27 cellular contexts compared by ENCODE assay signal in genomic region chr14:55451950-55452349, GRCh38. TPM values are rescaled to one million over a fixed set of nuclear protein-coding genes. Genes with fewer than 3 reads are reported as not detected.
DNase-seq lines count a peak whose midpoint lies in the region; ATAC-seq and TF ChIP-seq lines count a peak whose summit lies in the region.
"Had no signal": no experiment of that assay in that cellular context is flagged by ENCODE, and none has a peak within 500 bp of the region (broad histone marks: within the 10 kb centered on the region; RNA-seq: fewer than 3 reads in every experiment).

No MANE protein-coding gene starts in this region.

- no peak overlapping the region for H3K4me3 Mint-ChIP-seq in brain
- H3K4me3 Mint-ChIP-seq: CD4-positive, alpha-beta memory T cell had no signal

- no peak for TF ChIP-seq CTCF in brain (conservative IDR thresholded peaks at IDR 0.05)
- TF ChIP-seq CTCF in esophagus muscularis mucosa (IDR thresholded peaks at IDR 0.05), result no peak
- no peak for TF ChIP-seq CTCF in testis (IDR thresholded peaks at IDR 0.05)

- H3K4me2 ChIP-seq in BLaER1 treated with 17β-estradiol and CSF1 and Interleukin-3, amounts not matched to agents 10 nM and 100 nM, result peak overlapping the region; percentile 30 to 75 (median 54); a peak in 21 of 22 replicates

- DNase-seq in esophagus muscularis mucosa (ENCODE audit: extremely low spot score) (peak; percentile 70), testis (no peak), NCI-H2029 treated with DMSO at 0.1 percent for 48 hours (lab: John Stamatoyannopoulos, UW) (no peak)
- DNase-seq in stimulated activated CD4-positive, alpha-beta T cell treated with anti-CD3 and anti-CD28 coated beads, Interleukin-15, amount 100 ng/mL, for 24 hours, result no peak
- DNase-seq: CD4-positive, alpha-beta memory T cell; COR-L47; GDM1; H7; Karpas-422; MV-4-11; NCI-H1105; NCI-H146; NCI-H1930; NCI-H2227 treated with DMSO at 0.1 percent for 48 hours; NCI-H526 treated with DMSO at 0.1 percent for 48 hours; SHP77 had no signal

- H3K27me3 Mint-ChIP-seq in brain, result peaks cover 11% of the 10 kb centered on the region

- intact Hi-C loops in esophagus muscularis mucosa (cut with DNase I) (no loop called here), testis (cut with DNase I; ENCODE audit: low total_unique reads) (no loop called here)

- TF ChIP-seq EP300 in esophagus muscularis mucosa (IDR thresholded peaks at IDR 0.05), result no peak

- WGBS in esophagus muscularis mucosa, result 71% methylated on average over 2 of the region's 2 CpGs
- WGBS in testis, 2 donors, result 49 to 56% methylated on average over 2 of the region's 2 CpGs

- H3K27ac Mint-ChIP-seq in brain, result peak overlapping the region in 3 of 5 experiments; percentile 3 to 74 (median 17)
- H3K27ac Mint-ChIP-seq: CD4-positive, alpha-beta memory T cell had no signal

- H3K9me3 Mint-ChIP-seq in brain, result peaks cover 0 to 8% (median 2%) of the 10 kb centered on the region in 5 experiments
- H3K9me3 Mint-ChIP-seq: CD4-positive, alpha-beta memory T cell had no signal

- H3K36me3 Mint-ChIP-seq in brain, result no peaks in the 10 kb centered on the region
- H3K36me3 Mint-ChIP-seq: CD4-positive, alpha-beta memory T cell had no signal

- no peak for ATAC-seq in GM21360 (IDR thresholded peaks at IDR 0.05; ENCODE audit: unreplicated experiment)
- ATAC-seq: GM12878 had no signal

- 0 out of 22 replicates have a peak overlapping the region, but pooled peaks of 1 of the 11 experiments have one; percentile 2 for H3K27ac ChIP-seq in BLaER1 treated with 17β-estradiol and CSF1 and Interleukin-3, amounts not matched to agents 10 nM and 100 nM
- H3K27ac ChIP-seq in esophagus muscularis mucosa (replicated peaks in 1 of 4) (no peak overlapping the region), testis (peak overlapping the region; percentile 35 to 73)
- H3K27ac ChIP-seq: RWPE1 had no signal

- H4K20me1 ChIP-seq in BLaER1 treated with 17β-estradiol and CSF1 and Interleukin-3, amounts not matched to agents 10 nM and 100 nM, result no peaks in the 10 kb centered on the region

- peaks cover 35 to 71% (median 50%) of the 10 kb centered on the region in 10 experiments for H3K4me1 ChIP-seq in BLaER1 treated with 17β-estradiol and CSF1 and Interleukin-3, amounts not matched to agents 10 nM and 100 nM
- peaks cover 19 to 29% (median 24%) of the 10 kb centered on the region in 4 donors for H3K4me1 ChIP-seq in esophagus muscularis mucosa
- peaks cover 50% of the 10 kb centered on the region for H3K4me1 ChIP-seq in testis

- no peaks in the 10 kb centered on the region for H3K27me3 ChIP-seq in BLaER1 treated with 17β-estradiol and CSF1 and Interleukin-3, amounts not matched to agents 10 nM and 100 nM
- H3K27me3 ChIP-seq in esophagus muscularis mucosa (no peaks in the 10 kb centered on the region), testis (no peaks in the 10 kb centered on the region)

- H3K4me1 Mint-ChIP-seq in brain, result peaks cover 59% of the 10 kb centered on the region
- H3K4me1 Mint-ChIP-seq: CD4-positive, alpha-beta memory T cell had no signal

- H3K9me3 ChIP-seq in BLaER1 treated with 17β-estradiol and CSF1 and Interleukin-3, amounts not matched to agents 10 nM and 100 nM (replicated peaks in 1 of 11), result peaks cover 0 to 4% (median 2%) of the 10 kb centered on the region in 11 experiments; a peak in 11 of 22 replicates
- H3K9me3 ChIP-seq in esophagus muscularis mucosa (no peaks in the 10 kb centered on the region), testis (no peaks in the 10 kb centered on the region)

- no peak overlapping the region for H3K4me3 ChIP-seq in BLaER1 treated with 17β-estradiol and CSF1 and Interleukin-3, amounts not matched to agents 10 nM and 100 nM
- H3K4me3 ChIP-seq in esophagus muscularis mucosa, result no peak overlapping the region
- H3K4me3 ChIP-seq in testis, result no peak overlapping the region
- H3K4me3 ChIP-seq: GM12878 had no signal

- H3K36me3 ChIP-seq in BLaER1 treated with 17β-estradiol and CSF1 and Interleukin-3, amounts not matched to agents 10 nM and 100 nM, result no peaks in the 10 kb centered on the region
- no peaks in the 10 kb centered on the region for H3K36me3 ChIP-seq in esophagus muscularis mucosa
- no peaks in the 10 kb centered on the region for H3K36me3 ChIP-seq in testis (ENCODE audit: low read depth, missing control alignments)

- TF ChIP-seq POLR2A in esophagus muscularis mucosa (IDR thresholded peaks at IDR 0.05; ENCODE audit: low read depth) (no peak), testis (IDR thresholded peaks at IDR 0.05) (no peak)

- H3K9ac ChIP-seq in BLaER1 treated with 17β-estradiol and CSF1 and Interleukin-3, amounts not matched to agents 10 nM and 100 nM, result no peak overlapping the region

RNA-seq across cellular contexts. Expression of gene TBPL2, which starts 11.5 kb away (rescaled TPM):
- polyA plus RNA-seq in brain (ENCODE audit: insufficient read depth, low read depth, low replicate concordance) (not detected), testis (ENCODE audit: insufficient read depth, low read depth, low replicate concordance) (not detected)
- total RNA-seq in esophagus muscularis mucosa (not detected), testis (under 1 TPM in 1 of 2 donors, not detected in 1; 0.39 TPM)
- total RNA-seq: A172; CD4-positive, alpha-beta memory T cell; H7; HT-29; M059J; NCI-H460; SK-MEL-5 had no signal
- polyA plus RNA-seq: AG04450; CD4-positive, alpha-beta memory T cell; GM12878 had no signal

RNA-seq across cellular contexts. Expression of gene ATG14, which starts 40.3 kb away (rescaled TPM):
- polyA plus RNA-seq in brain (ENCODE audit: insufficient read depth, low read depth, low replicate concordance), result 8.9 TPM
- total RNA-seq in esophagus muscularis mucosa, result 10 to 100 TPM; 13.2 to 19.5 (median 15.4) TPM
- total RNA-seq in testis, result 10 to 100 TPM; 23.5 to 28.4 TPM
- 18.0 TPM for polyA plus RNA-seq in testis (ENCODE audit: insufficient read depth, low read depth, low replicate concordance)

Comparison
In these comparisons a context has a peak if more than half of its experiments do, and no peak if none do; other contexts are left out.
1. H3K27ac ChIP-seq: peak in testis (2 of 2); none in esophagus muscularis mucosa (0 of 4).